ENCODE assay signal across 8 cellular contexts in genomic region chr3:194265505-194265892, GRCh38.
DNase-seq lines count a peak whose midpoint lies in the region; ATAC-seq and TF ChIP-seq lines count a peak whose summit lies in the region.

No MANE protein-coding gene starts in this region.

- DNase-seq in A172 (ENCODE audit: low spot score), result peak; percentile 84
- peak; percentile 48 for DNase-seq in MM.1S
- peak; percentile 50 for DNase-seq in midbrain (lab: John Stamatoyannopoulos, UW)
- DNase-seq in germinal center (ENCODE audit: low spot score), result no peak
- no peak for DNase-seq in ACHN

- H3K4me1 Mint-ChIP-seq in dendritic cell treated with granulocyte-macrophage colony-stimulating factor and Interleukin-4, amounts not matched to agents 40 ng/mL and 50 ng/mL, for 4 days (ENCODE audit: low read depth), result peaks cover 21% of the 10 kb centered on the region

- no peaks in the 10 kb centered on the region for H3F3A ChIP-seq in MM.1S (ENCODE audit: insufficient read depth, low read length)

- ATAC-seq in HG02678 (IDR thresholded peaks at IDR 0.05; ENCODE audit: unreplicated experiment) (no peak), HG03045 (IDR thresholded peaks at IDR 0.05; ENCODE audit: unreplicated experiment) (no peak)

- peaks cover 5% of the 10 kb centered on the region; the same call in 1 of the 2 replicates for H3K4me1 ChIP-seq in MM.1S (ENCODE audit: low read length)

- no peaks in the 10 kb centered on the region for H3K9me2 ChIP-seq in MM.1S (replicated peaks; ENCODE audit: insufficient read depth, low read length)

- no peaks in the 10 kb centered on the region for H3K79me2 ChIP-seq in MM.1S (ENCODE audit: low read length)

- H3K27me3 Mint-ChIP-seq in dendritic cell treated with granulocyte-macrophage colony-stimulating factor and Interleukin-4, amounts not matched to agents 40 ng/mL and 50 ng/mL, for 4 days, result peaks cover 30% of the 10 kb centered on the region

- no peak overlapping the region for H3K4me2 ChIP-seq in MM.1S (ENCODE audit: low read depth, low read length)

- H3K9ac ChIP-seq in MM.1S (ENCODE audit: low read length), result no peak overlapping the region

- in situ Hi-C loops in ACHN (cut with HindIII; ENCODE audit: low pct_ligation_motif_present, low pct_unique_long_range_greater_than_20kb, low sequenced_read_pairs), result no loop called here

- H3K36me3 ChIP-seq in MM.1S (replicated peaks; ENCODE audit: insufficient read depth, low read length), result no peaks in the 10 kb centered on the region

- H3K27ac ChIP-seq in MM.1S (ENCODE audit: low read length), result no peak overlapping the region

- H3K9me3 ChIP-seq in MM.1S (replicated peaks; ENCODE audit: insufficient read depth, low read length), result no peaks in the 10 kb centered on the region

- no peaks in the 10 kb centered on the region for H4K20me1 ChIP-seq in MM.1S (ENCODE audit: insufficient read depth, low read length)

- H3K4me3 ChIP-seq in MM.1S (ENCODE audit: low read length), result no peak overlapping the region

- H3K9me3 Mint-ChIP-seq in dendritic cell treated with granulocyte-macrophage colony-stimulating factor and Interleukin-4, amounts not matched to agents 40 ng/mL and 50 ng/mL, for 4 days, result no peaks in the 10 kb centered on the region

- intact Hi-C loops in dendritic cell treated with granulocyte-macrophage colony-stimulating factor and Interleukin-4, amounts not matched to agents 40 ng/mL and 50 ng/mL, for 4 days (cut with micrococcal nuclease), result no loop called here

- peak overlapping the region; percentile 39 for H3K4me3 Mint-ChIP-seq in dendritic cell treated with granulocyte-macrophage colony-stimulating factor and Interleukin-4, amounts not matched to agents 40 ng/mL and 50 ng/mL, for 4 days

- TF ChIP-seq CTCF in MM.1S (IDR thresholded peaks at IDR 0.05; ENCODE audit: low read length), result no peak

- H2AFZ ChIP-seq in MM.1S (ENCODE audit: low read length), result no peak overlapping the region

- H3K27ac Mint-ChIP-seq in dendritic cell treated with granulocyte-macrophage colony-stimulating factor and Interleukin-4, amounts not matched to agents 40 ng/mL and 50 ng/mL, for 4 days, result no peak overlapping the region

- H3K27me3 ChIP-seq in MM.1S (replicated peaks; ENCODE audit: insufficient read depth, low read length), result no peaks in the 10 kb centered on the region

- no peaks in the 10 kb centered on the region for H3K36me3 Mint-ChIP-seq in dendritic cell treated with granulocyte-macrophage colony-stimulating factor and Interleukin-4, amounts not matched to agents 40 ng/mL and 50 ng/mL, for 4 days (ENCODE audit: low read depth)

Comparison
In these comparisons a context has a peak if more than half of its experiments do, and no peak if none do; other contexts are left out.
1. DNase-seq: peak in A172 (single experiment), MM.1S (single experiment) and midbrain (single experiment); none in germinal center (single experiment) and ACHN (single experiment).